ENCODE assay signal across 27 cellular contexts in the genomic region with DNA sequence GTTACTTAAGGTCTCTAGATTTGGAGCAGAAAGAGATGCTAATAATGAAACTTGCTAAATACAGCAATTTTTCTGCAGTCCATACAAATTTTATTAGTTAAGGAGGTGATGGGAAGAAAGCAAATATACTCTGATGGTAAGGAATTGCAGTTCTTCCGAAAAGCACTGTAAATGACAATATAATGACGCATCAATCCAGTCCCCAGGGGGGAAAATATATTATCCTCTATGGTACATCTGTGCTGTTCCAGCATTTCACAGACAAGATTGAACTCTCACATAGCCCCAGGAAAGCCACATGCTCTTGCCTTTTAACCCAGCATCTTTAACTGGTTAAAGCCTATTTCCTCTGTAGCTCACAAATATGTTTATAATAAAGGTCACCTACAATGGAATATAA.
"Had no signal": no experiment of that assay in that cellular context is flagged by ENCODE, and none has a peak within 500 bp of the region (broad histone marks: within the 10 kb centered on the region; RNA-seq: fewer than 3 reads in every experiment).

No MANE protein-coding gene starts in this region.

- H3K4me3 ChIP-seq: coronary artery, dorsolateral prefrontal cortex, esophagus muscularis mucosa, gastrocnemius medialis, heart left ventricle had no signal

- DNase-seq: activated B cell treated with CpG ODN at 0.5 μM for 24 hours; activated CD4-positive, alpha-beta T cell treated with anti-CD3 and anti-CD28 coated beads for 48 hours; activated CD4-positive, alpha-beta T cell treated with anti-CD3 and anti-CD28 coated beads, Interleukin-2, amount 50 U/mL, for 1 hour; activated CD4-positive, alpha-beta T cell treated with anti-CD3 and anti-CD28 coated beads, Interleukin-2, amount 50 U/mL, for 48 hours; activated CD8-positive, alpha-beta memory T cell treated with anti-CD3 and anti-CD28 coated beads for 24 hours; activated CD8-positive, alpha-beta T cell treated with anti-CD3 and anti-CD28 coated beads for 36 hours; activated effector memory CD4-positive, alpha-beta T cell treated with Interleukin-2 at 50 U/mL for 16 hours; activated gamma-delta T cell treated with Interleukin-2 at 50 U/mL for 16 hours; activated naive CD4-positive, alpha-beta T cell treated with anti-CD3 and anti-CD28 coated beads, Interleukin-2, amount 50 U/mL, for 16 hours; activated naive CD4-positive, alpha-beta T cell treated with Interleukin-2 at 50 U/mL for 16 hours; activated T-cell treated with anti-CD3 and anti-CD28 coated beads, Interleukin-2, amount 50 U/mL, for 4 hours; amniotic stem cell; anterior cingulate cortex; brain microvascular endothelial cell; dorsolateral prefrontal cortex; effector memory CD8-positive, alpha-beta T cell; erythroblast; gastrocnemius medialis; glutamatergic neuron; heart left ventricle; T-helper 17 cell; T1000; WERI-Rb-1 had no signal

- H3K27ac ChIP-seq: brain microvascular endothelial cell, coronary artery, esophagus muscularis mucosa, gastrocnemius medialis, heart left ventricle, WERI-Rb-1 had no signal

- H3K9me3 ChIP-seq: esophagus muscularis mucosa, gastrocnemius medialis, heart left ventricle had no signal

- H3K27me3 ChIP-seq: brain microvascular endothelial cell, dorsolateral prefrontal cortex, esophagus muscularis mucosa, gastrocnemius medialis, heart left ventricle had no signal

- ATAC-seq: activated CD4-positive, CD25-positive, alpha-beta regulatory T cell treated with anti-CD3 and anti-CD28 coated beads, Interleukin-2, amount 50 U/mL, for 24 hours; activated CD8-positive, alpha-beta T cell treated with anti-CD3 and anti-CD28 coated beads for 36 hours; activated T-cell treated with anti-CD3 and anti-CD28 coated beads, Interleukin-2, amount 50 U/mL, for 4 hours; activated T-helper 17 cell treated with anti-CD3 and anti-CD28 coated beads, Interleukin-2, amount 50 U/mL, for 72 hours; effector memory CD8-positive, alpha-beta T cell; gastrocnemius medialis; heart left ventricle; T-helper 17 cell had no signal

- H3K36me3 ChIP-seq: brain microvascular endothelial cell, esophagus muscularis mucosa, gastrocnemius medialis, heart left ventricle, WERI-Rb-1 had no signal

- H3K4me1 ChIP-seq: esophagus muscularis mucosa, gastrocnemius medialis, heart left ventricle had no signal
